In genomic region chr19:42268704-42269517, GRCh38 we compare ENCODE assay signal across 8 cellular contexts. TPM values are rescaled to one million over a fixed set of nuclear protein-coding genes. Genes with fewer than 3 reads are reported as not detected.
DNase-seq lines count a peak whose midpoint lies in the region; ATAC-seq and TF ChIP-seq lines count a peak whose summit lies in the region.

TSS of gene CIC (plus strand) at chr19:42269252. CDS start at chr19:42271784, 2,532 bp downstream.

- ATAC-seq in HG02938 (IDR thresholded peaks at IDR 0.05; ENCODE audit: unreplicated experiment) = peak; percentile 77
- ATAC-seq in T-helper 17 cell = peak; percentile 79
- ATAC-seq in heart left ventricle = peak; percentile 88 to 94 (median 90)

- H3K27me3 ChIP-seq in heart left ventricle = no peaks in the 10 kb centered on the region
- no peaks in the 10 kb centered on the region for H3K27me3 ChIP-seq in transverse colon

- H3K4me3 Mint-ChIP-seq in T-helper 17 cell = no peak within 1 kb of the TSS

- peaks cover 4% of the 10 kb centered on the region for H3K36me3 Mint-ChIP-seq in T-helper 17 cell (ENCODE audit: low read depth)

- no peak for TF ChIP-seq EP300 in transverse colon (IDR thresholded peaks at IDR 0.05; ENCODE audit: low read depth)

- TF ChIP-seq POLR2A in heart left ventricle (IDR thresholded peaks at IDR 0.05) (no peak), transverse colon (IDR thresholded peaks at IDR 0.05) (no peak)

- 1 to 2% (median 1%) methylated on average over 35 to 53 of the region's 53 CpGs for WGBS in heart left ventricle, 4 donors
- 0% methylated on average over 14 to 46 of the region's 53 CpGs for WGBS in transverse colon (ENCODE audit: low coverage in 1 of 2), 2 donors

- H3K36me3 ChIP-seq in heart left ventricle = peaks cover 0 to 24% (median 17%) of the 10 kb centered on the region in 9 donors
- peaks cover 0 to 4% (median 0%) of the 10 kb centered on the region in 4 donors for H3K36me3 ChIP-seq in transverse colon

- H3K4me1 Mint-ChIP-seq in T-helper 17 cell = peaks cover 27% of the 10 kb centered on the region

- peak; percentile 95 for DNase-seq in GM13976 (ENCODE audit: low spot score)
- peak; percentile 100 for DNase-seq in NCI-H1694 treated with DMSO at 0.1 percent for 48 hours (lab: John Stamatoyannopoulos, UW)
- peak; percentile 97 to 99 (median 98) for DNase-seq in T-helper 17 cell
- DNase-seq in amniotic stem cell (lab: John Stamatoyannopoulos, UW) = peak; percentile 100
- peak; percentile 100 for DNase-seq in heart left ventricle
- peak; percentile 100 for DNase-seq in pons (ENCODE audit: low spot score)
- DNase-seq in transverse colon = peak; percentile 100

- H3K27ac ChIP-seq in heart left ventricle (peak within 1 kb of the TSS; percentile 93 to 100 (median 97)), transverse colon (peak within 1 kb of the TSS; percentile 95 to 99 (median 98))

- H3K4me1 ChIP-seq in heart left ventricle (peaks cover 8 to 37% (median 29%) of the 10 kb centered on the region in 12 donors), transverse colon (peaks cover 21 to 30% (median 23%) of the 10 kb centered on the region in 4 donors)

- H3K4me3 ChIP-seq in heart left ventricle (peak within 1 kb of the TSS; percentile 40 to 81 (median 69)), transverse colon (peak within 1 kb of the TSS; percentile 59 to 83 (median 80))

- TF ChIP-seq CTCF in GM13976 (IDR thresholded peaks at IDR 0.05; ENCODE audit: borderline replicate concordance, control extremely low read depth, extremely low read depth, insufficient read depth, missing control alignments) (no peak), heart left ventricle (IDR thresholded peaks at IDR 0.05) (no peak), transverse colon (IDR thresholded peaks at IDR 0.05) (no peak)

- intact Hi-C loops in heart left ventricle (cut with DNase I) (loop anchor here in 4 of 10 donors (1.0 to 2.0 kb wide), 4 partner anchors 14 to 27 kb away; partner anchors contain the start of genes ERF (in 4 of the 4) and GSK3A (in 1 of the 4)), transverse colon (cut with DNase I; ENCODE audit: low total_unique reads) (no loop called here)

- H3K27me3 Mint-ChIP-seq in T-helper 17 cell = no peaks in the 10 kb centered on the region

- H3K9me3 ChIP-seq in T-helper 17 cell (ENCODE audit: control insufficient read depth, low read length, poor library complexity, severe bottlenecking) = no peaks in the 10 kb centered on the region
- no peaks in the 10 kb centered on the region for H3K9me3 ChIP-seq in heart left ventricle
- H3K9me3 ChIP-seq in transverse colon = no peaks in the 10 kb centered on the region

- in situ Hi-C loops in GM13976 (cut with MboI; ENCODE audit: low sequenced_read_pairs, unreplicated experiment) = no loop called here
- in situ Hi-C loops in transverse colon (cut with MboI; ENCODE audit: low pct_ligation_motif_present in 1 of 4, low pct_unique_long_range_greater_than_20kb in 1 of 4, low sequenced_read_pairs in 3 of 4) = no loop called here

- no peak within 1 kb of the TSS for H3K27ac Mint-ChIP-seq in T-helper 17 cell

RNA-seq across cellular contexts. Expression of gene CIC, which starts in this region (rescaled TPM):
- total RNA-seq in T-helper 17 cell (100 to 1,000 TPM; 112 to 125 TPM), heart left ventricle (10 to 100 TPM; 25.5 to 54.8 (median 35.8) TPM), transverse colon (10 to 100 TPM; 35.1 to 96.5 (median 43.6) TPM)
- 10 to 100 TPM; 27.1 to 27.5 TPM for polyA plus RNA-seq in heart left ventricle

Comparison
In these comparisons a context has a peak if more than half of its experiments do, and no peak if none do; other contexts are left out.
1. Peak in every context shown above with its lines: DNase-seq, ATAC-seq, H3K4me3 ChIP-seq and H3K27ac ChIP-seq.